ENCODE assay signal across 15 cellular contexts in genomic region chr2:8118940-8119781, GRCh38.
DNase-seq lines count a peak whose midpoint lies in the region; ATAC-seq and TF ChIP-seq lines count a peak whose summit lies in the region.
"Had no signal": no experiment of that assay in that cellular context is flagged by ENCODE, and none has a peak within 500 bp of the region (broad histone marks: within the 10 kb centered on the region; RNA-seq: fewer than 3 reads in every experiment).

No MANE protein-coding gene starts in this region.

- H3K9me3 Mint-ChIP-seq in neural progenitor cell = peaks cover 3% of the 10 kb centered on the region
- H3K9me3 Mint-ChIP-seq: memory B cell had no signal

- H4K20me1 ChIP-seq in neural progenitor cell (ENCODE audit: low read depth) = no peaks in the 10 kb centered on the region

- H3K4me1 ChIP-seq in heart left ventricle (peaks cover 0 to 29% (median 14%) of the 10 kb centered on the region in 12 donors), neural progenitor cell (peaks cover 7% of the 10 kb centered on the region), upper lobe of left lung (peaks cover 0 to 29% (median 16%) of the 10 kb centered on the region in 4 donors)

- peak overlapping the region in 2 of 12 donors; percentile 1 to 10 for H3K4me3 ChIP-seq in heart left ventricle
- no peak overlapping the region for H3K4me3 ChIP-seq in neural progenitor cell
- H3K4me3 ChIP-seq in upper lobe of left lung = no peak overlapping the region
- H3K4me3 ChIP-seq: skin epidermis had no signal

- H3K27ac Mint-ChIP-seq in neural progenitor cell = peak overlapping the region; percentile 92
- H3K27ac Mint-ChIP-seq: memory B cell had no signal

- H3K27me3 ChIP-seq in heart left ventricle (no peaks in the 10 kb centered on the region), neural progenitor cell (no peaks in the 10 kb centered on the region), upper lobe of left lung (no peaks in the 10 kb centered on the region)
- H3K27me3 ChIP-seq: brain microvascular endothelial cell had no signal

- no peaks in the 10 kb centered on the region for H3F3A ChIP-seq in neural progenitor cell (ENCODE audit: low read depth)

- no peak for TF ChIP-seq POLR2A in heart left ventricle (IDR thresholded peaks at IDR 0.05)
- no peak for TF ChIP-seq POLR2A in upper lobe of left lung (IDR thresholded peaks at IDR 0.05)

- no peak for DNase-seq in heart left ventricle
- no peak for DNase-seq in cardiac septum (ENCODE audit: low spot score)
- no peak for DNase-seq in epithelial cell of prostate (ENCODE audit: low read depth, low spot score)
- DNase-seq in neural progenitor cell (ENCODE audit: low spot score) = no peak
- DNase-seq in upper lobe of left lung = no peak
- no peak for DNase-seq in NCI-H2227 (lab: John Stamatoyannopoulos, UW; ENCODE audit: unreplicated experiment)
- no peak for DNase-seq in foreskin melanocyte
- DNase-seq: ACHN; activated CD4-positive, CD25-positive, alpha-beta regulatory T cell treated with anti-CD3 and anti-CD28 coated beads, Interleukin-2, amount 50 U/mL, for 72 hours; brain microvascular endothelial cell; DMS 273 treated with DMSO at 0.1 percent for 48 hours; SW 1271 had no signal

- H3K9ac ChIP-seq in neural progenitor cell = no peak overlapping the region

- H3K36me3 ChIP-seq in heart left ventricle = no peaks in the 10 kb centered on the region
- no peaks in the 10 kb centered on the region for H3K36me3 ChIP-seq in neural progenitor cell
- no peaks in the 10 kb centered on the region for H3K36me3 ChIP-seq in upper lobe of left lung
- H3K36me3 ChIP-seq: brain microvascular endothelial cell had no signal

- H3K36me3 Mint-ChIP-seq in neural progenitor cell = no peaks in the 10 kb centered on the region
- H3K36me3 Mint-ChIP-seq: memory B cell had no signal

- WGBS in heart left ventricle, 4 donors = 85 to 89% (median 86%) methylated on average over 14 of the region's 14 CpGs
- 81 to 88% methylated on average over 14 of the region's 14 CpGs for WGBS in upper lobe of left lung, 2 donors

- H3K9me3 ChIP-seq in heart left ventricle (no peaks in the 10 kb centered on the region), neural progenitor cell (ENCODE audit: low read depth) (no peaks in the 10 kb centered on the region), upper lobe of left lung (no peaks in the 10 kb centered on the region)

- TF ChIP-seq EP300 in upper lobe of left lung (IDR thresholded peaks at IDR 0.05) = no peak

- peaks cover 43% of the 10 kb centered on the region for H3K4me1 Mint-ChIP-seq in neural progenitor cell
- H3K4me1 Mint-ChIP-seq: memory B cell had no signal

- H3K4me2 ChIP-seq in neural progenitor cell = no peak overlapping the region

- no peak overlapping the region for H3K4me3 Mint-ChIP-seq in neural progenitor cell
- H3K4me3 Mint-ChIP-seq: memory B cell had no signal

- no peak for TF ChIP-seq CTCF in heart left ventricle (IDR thresholded peaks at IDR 0.05)
- TF ChIP-seq CTCF in neural progenitor cell (IDR thresholded peaks at IDR 0.05) = no peak
- TF ChIP-seq CTCF in upper lobe of left lung (IDR thresholded peaks at IDR 0.05) = no peak

- ATAC-seq in heart left ventricle (no peak), upper lobe of left lung (ENCODE audit: low FRiP score in 2 of 2) (no peak), GM19023 (IDR thresholded peaks at IDR 0.05; ENCODE audit: unreplicated experiment) (no peak)

- no peaks in the 10 kb centered on the region for H3K79me2 ChIP-seq in neural progenitor cell (ENCODE audit: low read depth)

- peak overlapping the region in 11 of 12 donors; percentile 14 to 73 (median 55) for H3K27ac ChIP-seq in heart left ventricle
- peak overlapping the region; percentile 77 for H3K27ac ChIP-seq in epithelial cell of prostate
- no peak overlapping the region for H3K27ac ChIP-seq in neural progenitor cell
- peak overlapping the region in 3 of 4 donors; percentile 2 to 35 (median 31) for H3K27ac ChIP-seq in upper lobe of left lung
- H3K27ac ChIP-seq: brain microvascular endothelial cell had no signal

- peak overlapping the region; percentile 11 for H2AFZ ChIP-seq in neural progenitor cell (replicated peaks)

- intact Hi-C loops in heart left ventricle (cut with DNase I) = no loop called here
- intact Hi-C loops in cardiac septum (cut with DNase I) = loop anchor here (2.0 to 5.0 kb wide), 2 partner anchors 16 to 62 kb away; no protein-coding TSS in a partner anchor

- H3K27me3 Mint-ChIP-seq in neural progenitor cell (ENCODE audit: insufficient read depth, low read depth) = peaks cover 3% of the 10 kb centered on the region
